In the genomic region with DNA sequence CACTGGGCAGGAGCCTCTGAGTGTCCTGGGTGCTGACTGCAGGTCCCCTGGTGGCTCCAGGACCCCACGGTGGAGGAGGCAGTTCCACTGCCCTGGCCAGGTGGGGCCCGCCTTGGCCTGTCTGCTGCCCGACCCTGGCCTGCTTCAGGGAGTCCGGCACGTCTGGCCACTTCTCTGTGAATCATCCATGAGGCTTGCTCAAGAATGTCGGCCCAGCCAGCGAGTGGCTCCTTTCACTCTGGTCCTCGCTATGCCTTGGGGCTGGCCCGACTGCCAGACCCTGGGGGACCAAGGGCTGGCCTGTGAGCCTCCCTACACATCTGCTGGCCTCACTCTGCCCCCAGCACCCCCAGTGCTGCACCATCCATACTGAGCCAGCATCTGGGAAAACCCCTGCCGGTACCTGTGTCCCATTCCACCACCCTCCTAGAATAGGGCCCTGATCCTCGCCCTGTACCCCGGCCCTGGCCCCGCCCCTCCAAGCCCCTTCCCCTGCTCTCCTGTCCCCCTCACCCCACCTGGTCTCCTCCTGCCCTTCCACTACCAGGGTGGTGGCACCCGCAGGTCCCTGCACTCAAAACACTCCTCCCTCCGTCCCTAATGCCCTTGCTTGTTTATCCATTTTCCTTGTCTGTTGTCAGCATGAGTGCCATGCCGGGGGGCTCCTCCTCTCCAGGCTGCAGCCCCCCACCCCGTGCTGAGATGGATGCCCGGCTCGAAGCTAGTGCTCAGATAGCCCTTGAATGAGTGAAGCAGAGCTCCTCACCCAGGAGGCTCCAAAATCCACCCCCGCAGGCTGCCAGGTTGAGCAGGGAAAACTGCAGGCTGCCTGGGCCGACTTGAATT, we compare ENCODE assay signal across 11 cellular contexts. TPM values are rescaled to one million over a fixed set of nuclear protein-coding genes. Genes with fewer than 3 reads are reported as not detected.
DNase-seq lines count a peak whose midpoint lies in the region; ATAC-seq and TF ChIP-seq lines count a peak whose summit lies in the region.
"Had no signal": no experiment of that assay in that cellular context is flagged by ENCODE, and none has a peak within 500 bp of the region (broad histone marks: within the 10 kb centered on the region; RNA-seq: fewer than 3 reads in every experiment).

No MANE protein-coding gene starts in this region.

- H3K23ac ChIP-seq in IMR-90 (ENCODE audit: low read depth, low read length) = peak overlapping the region; percentile 92; the same call in 1 of the 2 replicates

- H3K9me1 ChIP-seq in IMR-90 (ENCODE audit: insufficient read depth, low read length) = peaks cover 27% of the 10 kb centered on the region

- 44% methylated on average over 14 of the region's 21 CpGs; no CpG with 5 or more reads in 1 of the 2 experiments for WGBS in IMR-90 (ENCODE audit: extremely low coverage in 2 of 2, insufficient read length in 1 of 2), 2 experiments

- H4K5ac ChIP-seq in IMR-90 (ENCODE audit: low read depth, low read length) = peak overlapping the region; percentile 62

- H4K8ac ChIP-seq in IMR-90 (ENCODE audit: low read depth in 2 of 2, low read length in 2 of 2) = peak overlapping the region; percentile 37 to 77

- peak; percentile 81 for ATAC-seq in IMR-90 (ENCODE audit: low read depth)
- ATAC-seq in GM19351 (IDR thresholded peaks at IDR 0.05; ENCODE audit: unreplicated experiment) = no peak
- ATAC-seq in HG02870 (IDR thresholded peaks at IDR 0.05; ENCODE audit: unreplicated experiment) = no peak

- in situ Hi-C loops in IMR-90 (cut with MboI; ENCODE audit: low sequenced_read_pairs) = no loop called here

- peak overlapping the region; percentile 92 for H2AFZ ChIP-seq in IMR-90 (replicated peaks; ENCODE audit: low read length, poor library complexity)

- no peak for TF ChIP-seq RAD21 in IMR-90 (IDR thresholded peaks at IDR 0.05; ENCODE audit: low read length)

- H3K4me3 ChIP-seq in IMR-90 (ENCODE audit: insufficient read depth, low read depth, low read length) = no peak overlapping the region
- no peak overlapping the region for H3K4me3 ChIP-seq in epithelial cell of esophagus (ENCODE audit: low read length)
- H3K4me3 ChIP-seq in mucosa of rectum (ENCODE audit: low read length in 2 of 2) = no peak overlapping the region

- H3K4me2 ChIP-seq in IMR-90 (ENCODE audit: low read depth, low read length) = peak overlapping the region; percentile 25; the same call in 1 of the 2 replicates

- no TSS peak for BruUV-seq in IMR-90 (replicated peaks; lab: Mats Ljungman, UMichigan)

- H3K27me3 Mint-ChIP-seq in mesothelial cell of epicardium (ENCODE audit: low read depth) (no peaks in the 10 kb centered on the region), glutamatergic neuron (ENCODE audit: unreplicated experiment) (peaks cover 8% of the 10 kb centered on the region)

- H3K9me3 Mint-ChIP-seq in mesothelial cell of epicardium (no peaks in the 10 kb centered on the region), glutamatergic neuron (ENCODE audit: unreplicated experiment) (peaks cover 10% of the 10 kb centered on the region)

- H2BK120ac ChIP-seq in IMR-90 (ENCODE audit: low read depth, low read length) = peak overlapping the region; percentile 96

- peaks cover 43% of the 10 kb centered on the region for H3K4me1 ChIP-seq in IMR-90 (ENCODE audit: control insufficient read depth, insufficient read depth, low read length)
- H3K4me1 ChIP-seq in mucosa of rectum (ENCODE audit: control insufficient read depth in 2 of 2, insufficient read depth in 2 of 2, low read length in 2 of 2) = peaks cover 11% of the 10 kb centered on the region in 2 donors

- TF ChIP-seq POLR2A in IMR-90 (IDR thresholded peaks at IDR 0.05; ENCODE audit: low read depth, low read length) = peak; percentile 40; the same call in 1 of the 2 replicates

- H4K91ac ChIP-seq in IMR-90 (ENCODE audit: insufficient read depth, low read depth, low read length) = peak overlapping the region; percentile 92

- DNase-seq in AG08395 (ENCODE audit: low spot score) (peak; percentile 87), IMR-90 (peak; percentile 86), epithelial cell of esophagus (ENCODE audit: low read depth) (peak; percentile 67), mesothelial cell of epicardium (ENCODE audit: low spot score in 2 of 2, unreplicated experiment in 2 of 2) (no peak), glutamatergic neuron (no peak)
- DNase-seq: activated gamma-delta T cell, NCI-H1436 had no signal

- no peaks in the 10 kb centered on the region for H3K27me3 ChIP-seq in IMR-90 (ENCODE audit: control insufficient read depth, insufficient read depth, low read length)
- H3K27me3 ChIP-seq in mucosa of rectum (ENCODE audit: control insufficient read depth in 2 of 2, insufficient read depth in 2 of 2, low read length in 2 of 2) = no peaks in the 10 kb centered on the region
- H3K27me3 ChIP-seq: neutrophil had no signal

- H3K79me1 ChIP-seq in IMR-90 (ENCODE audit: low read depth in 1 of 2, low read length in 2 of 2) = peaks cover 0 to 16% of the 10 kb centered on the region in 2 experiments; a peak in 1 of 4 replicates

- peak overlapping the region; percentile 95 for H2BK5ac ChIP-seq in IMR-90 (ENCODE audit: low read depth, low read length, poor library complexity, severe bottlenecking)

- H3K9ac ChIP-seq in IMR-90 (ENCODE audit: low read depth, low read length) (peak overlapping the region; percentile 12; the same call in 1 of the 2 replicates), mucosa of rectum (ENCODE audit: low read depth in 1 of 2, low read length in 2 of 2) (no peak overlapping the region)

- H3K27ac Mint-ChIP-seq in mesothelial cell of epicardium (no peak overlapping the region), glutamatergic neuron (ENCODE audit: unreplicated experiment) (no peak overlapping the region)

- H3K9me3 ChIP-seq in IMR-90 (ENCODE audit: control insufficient read depth, insufficient read depth, low read length) (no peaks in the 10 kb centered on the region), mucosa of rectum (ENCODE audit: control insufficient read depth in 2 of 2, low read length in 2 of 2) (no peaks in the 10 kb centered on the region)
- H3K9me3 ChIP-seq: neutrophil had no signal

- H3K4me1 Mint-ChIP-seq in mesothelial cell of epicardium = peaks cover 3% of the 10 kb centered on the region
- H3K4me1 Mint-ChIP-seq in glutamatergic neuron (ENCODE audit: low read depth, unreplicated experiment) = peaks cover 11% of the 10 kb centered on the region

- peak overlapping the region; percentile 47; the same call in 1 of the 2 replicates for H3K56ac ChIP-seq in IMR-90 (ENCODE audit: extremely low read depth, insufficient read depth, low read length)

- peak overlapping the region; percentile 46 for H3K18ac ChIP-seq in IMR-90 (ENCODE audit: low read depth, low read length)

- POLR2A ChIA-PET in IMR-90 (lab: Charles Lee; ENCODE audit: unreplicated experiment) = interaction anchor here (0.6 kb wide), 1 partner anchor 831 kb away, joined by 3 read pairs; no protein-coding TSS in a partner anchor

- H3K4ac ChIP-seq in IMR-90 (ENCODE audit: low read depth, low read length) = peak overlapping the region; percentile 90

- H3K36me3 ChIP-seq in IMR-90 (ENCODE audit: control insufficient read depth, insufficient read depth, low read length) = no peaks in the 10 kb centered on the region
- H3K36me3 ChIP-seq in mucosa of rectum (ENCODE audit: control insufficient read depth in 2 of 2, insufficient read depth in 2 of 2, low read length in 2 of 2) = peaks cover 3 to 4% of the 10 kb centered on the region in 2 donors

- TF ChIP-seq CTCF in IMR-90 (conservative IDR thresholded peaks at IDR 0.05; ENCODE audit: low read depth, low read length) = no peak
- no peak for TF ChIP-seq CTCF in epithelial cell of esophagus (IDR thresholded peaks at IDR 0.05; ENCODE audit: insufficient read depth, low read depth, low read length, missing control alignments)
- TF ChIP-seq CTCF in mesothelial cell of epicardium (IDR thresholded peaks at IDR 0.05; ENCODE audit: unreplicated experiment) = no peak
- no peak for TF ChIP-seq CTCF in glutamatergic neuron (IDR thresholded peaks at IDR 0.05; ENCODE audit: partially characterized antibody, unreplicated experiment)

- H2AK5ac ChIP-seq in IMR-90 (ENCODE audit: low read depth, low read length) = peak overlapping the region; percentile 86

- peak overlapping the region; percentile 93 for H2BK20ac ChIP-seq in IMR-90 (ENCODE audit: low read depth, low read length)

- H2AK9ac ChIP-seq in IMR-90 (replicated peaks; ENCODE audit: low read depth, low read length, poor library complexity) = peak overlapping the region; percentile 88

- no peak overlapping the region for H3K4me3 Mint-ChIP-seq in mesothelial cell of epicardium
- H3K4me3 Mint-ChIP-seq in glutamatergic neuron (ENCODE audit: unreplicated experiment) = no peak overlapping the region

- H3K36me3 Mint-ChIP-seq in mesothelial cell of epicardium = no peaks in the 10 kb centered on the region
- H3K36me3 Mint-ChIP-seq in glutamatergic neuron (ENCODE audit: unreplicated experiment) = no peaks in the 10 kb centered on the region

- intact Hi-C loops in IMR-90 (cut with micrococcal nuclease) = loop anchor here (2.0 to 5.0 kb wide), 4 partner anchors 35 to 235 kb away; partner anchors contain the start of genes ADCY7 and HEATR3

- H3K14ac ChIP-seq in IMR-90 (replicated peaks; ENCODE audit: low read depth, low read length) = peak overlapping the region; percentile 85

- H4K20me1 ChIP-seq in IMR-90 (ENCODE audit: insufficient read depth, low read length) = no peaks in the 10 kb centered on the region

- dilution Hi-C loops in IMR-90 (cut with HindIII; ENCODE audit: low sequenced_read_pairs, unreplicated experiment) = no loop called here

- peak overlapping the region; percentile 83 for H3K27ac ChIP-seq in IMR-90 (ENCODE audit: insufficient read depth, low read length)
- peak overlapping the region; percentile 23 to 47 for H3K27ac ChIP-seq in mucosa of rectum (ENCODE audit: low read depth in 2 of 2, low read length in 2 of 2)
- H3K27ac ChIP-seq: neutrophil had no signal

- peak overlapping the region; percentile 88; the same call in 2 of the 3 replicates for H2BK15ac ChIP-seq in IMR-90 (ENCODE audit: low read depth, low read length)

- CTCF ChIA-PET in IMR-90 (lab: Yijun Ruan, JAX) = no interaction called here

TF ChIP-seq in IMR-90, 13 proteins besides CTCF, POLR2A, EP300 and RAD21:
- TF ChIP-seq FOS (IDR thresholded peaks at IDR 0.05; ENCODE audit: low read depth, low read length) (peak; percentile 74), MXI1 (IDR thresholded peaks at IDR 0.05; ENCODE audit: borderline replicate concordance, low read depth, low read length) (0 out of 2 replicates have a peak, but pooled peaks have one; percentile 19), RCOR1 (IDR thresholded peaks at IDR 0.05; ENCODE audit: insufficient replicate concordance, low read length) (no peak), SMC3 (IDR thresholded peaks at IDR 0.05; ENCODE audit: low read depth, low read length) (no peak), MAZ (IDR thresholded peaks at IDR 0.05; ENCODE audit: borderline replicate concordance, low read depth, low read length) (peak; percentile 37; the same call in 1 of the 2 replicates), CEBPB (IDR thresholded peaks at IDR 0.05; ENCODE audit: low read depth, low read length) (peak; percentile 90)

RNA-seq across cellular contexts. Expression of gene ADCY7, which starts 35.5 kb away (rescaled TPM):
- 12.2 and 15.2 TPM in 2 replicates for total RNA-seq in IMR-90 (2012; rRNA removed)
- 16.6 and 17.1 TPM in 2 replicates for polyA plus RNA-seq in IMR-90 (2012; rRNA removed)
- polyA plus RNA-seq in IMR-90 (2012; cell fraction: cytosol; rRNA removed) = 8.3 and 16.7 TPM in 2 replicates
- polyA plus RNA-seq in IMR-90 (2012; cell fraction: nucleus; rRNA removed; ENCODE audit: low replicate concordance) = 29.6 and 55.4 TPM in 2 replicates
- 23.5 to 25.7 TPM (median 24.8 TPM) in 3 replicates for total RNA-seq in mesothelial cell of epicardium
- total RNA-seq in glutamatergic neuron (ENCODE audit: unreplicated experiment) = 16.7 TPM

Comparison
In these comparisons a context has a peak if more than half of its experiments do, and no peak if none do; other contexts are left out.
1. DNase-seq: peak in AG08395 (single experiment), IMR-90 (single experiment) and epithelial cell of esophagus (single experiment); none in mesothelial cell of epicardium (0 of 2) and glutamatergic neuron (single experiment).